In genomic region chr14:92549096-92549852, GRCh38 we compare ENCODE assay signal across 11 cellular contexts. TPM values are rescaled to one million over a fixed set of nuclear protein-coding genes. Genes with fewer than 3 reads are reported as not detected.
A peak's percentile ranks its signal among the peaks of the same experiment; 100 is the strongest.
DNase-seq lines count a peak whose midpoint lies in the region; ATAC-seq and TF ChIP-seq lines count a peak whose summit lies in the region.
"Had no signal": no experiment of that assay in that cellular context is flagged by ENCODE, and none has a peak within 500 bp of the region (broad histone marks: within the 10 kb centered on the region; RNA-seq: fewer than 3 reads in every experiment).

No MANE protein-coding gene starts in this region.

- H3K23me2 ChIP-seq in H9 (ENCODE audit: insufficient read length, low read depth, low read length, poor library complexity, severe bottlenecking): no peaks in the 10 kb centered on the region

- H3K56ac ChIP-seq in H9 (ENCODE audit: insufficient read length, low read depth, low read length): no peak overlapping the region

- H3K18ac ChIP-seq in H9 (ENCODE audit: insufficient read length, low read depth, low read length): no peak overlapping the region

- H3K23ac ChIP-seq in H9 (ENCODE audit: insufficient read length, low read depth, low read length): no peak overlapping the region

- no peak overlapping the region for H2AK5ac ChIP-seq in H9 (ENCODE audit: insufficient read length, low read length)

- no peaks in the 10 kb centered on the region for H3K9me3 Mint-ChIP-seq in H9

- no peak overlapping the region for H2BK15ac ChIP-seq in H9 (ENCODE audit: low read depth, low read length)

- H2BK12ac ChIP-seq in H9 (ENCODE audit: insufficient read length, low read depth, low read length): no peak overlapping the region

- H3K79me1 ChIP-seq in H9 (ENCODE audit: insufficient read depth, low read depth, low read length, poor library complexity, severe bottlenecking): no peaks in the 10 kb centered on the region

- no peak overlapping the region for H2AFZ ChIP-seq in H9 (ENCODE audit: low read length)
- H2AFZ ChIP-seq: hepatocyte had no signal

- H3K4me2 ChIP-seq in H9 (ENCODE audit: insufficient read depth, insufficient read length, low read length): no peak overlapping the region
- H3K4me2 ChIP-seq: hepatocyte had no signal

- H2BK120ac ChIP-seq in H9 (ENCODE audit: low read depth, low read length, poor library complexity, severe bottlenecking): no peak overlapping the region

- H3K4me3 ChIP-seq in psoas muscle: no peak overlapping the region
- H3K4me3 ChIP-seq: hepatocyte had no signal

- H3T11ph ChIP-seq in H9 (ENCODE audit: low read length): no peak overlapping the region

- no peaks in the 10 kb centered on the region for H3K27me3 ChIP-seq in psoas muscle (ENCODE audit: insufficient read depth in 3 of 3, low read length in 2 of 3)
- no peaks in the 10 kb centered on the region for H3K27me3 ChIP-seq in H9 (ENCODE audit: insufficient read depth, low read length)
- H3K27me3 ChIP-seq: hepatocyte had no signal

- H3K14ac ChIP-seq in H9 (ENCODE audit: insufficient read depth, low read length): no peak overlapping the region; the same call in 1 of the 2 replicates

- H3K9me3 ChIP-seq in psoas muscle: no peaks in the 10 kb centered on the region
- no peaks in the 10 kb centered on the region for H3K9me3 ChIP-seq in H9 (ENCODE audit: control insufficient read depth, low read depth, low read length)

- H3K27ac ChIP-seq in psoas muscle: peak overlapping the region; percentile 50
- H3K27ac ChIP-seq in H9 (ENCODE audit: insufficient read length, low read depth, low read length): no peak overlapping the region
- H3K27ac ChIP-seq: hepatocyte, VCaP had no signal

- no peak overlapping the region for H4K5ac ChIP-seq in H9 (ENCODE audit: insufficient read length, low read depth, low read length)

- H2BK20ac ChIP-seq in H9 (ENCODE audit: low read depth, low read length, poor library complexity, severe bottlenecking): no peak overlapping the region

- H3K27ac Mint-ChIP-seq in H9: no peak overlapping the region

- H3K4me1 ChIP-seq in psoas muscle (no peaks in the 10 kb centered on the region), H9 (ENCODE audit: insufficient read depth, low read length) (no peaks in the 10 kb centered on the region)

- ATAC-seq in Right ventricle myocardium inferior (peak; percentile 47), left cardiac atrium (peak; percentile 55 to 60), psoas muscle (peak in 3 of 4 donors; percentile 35 to 49 (median 36)), GM21423 (IDR thresholded peaks at IDR 0.05; ENCODE audit: unreplicated experiment) (no peak), GM18519 (IDR thresholded peaks at IDR 0.05; ENCODE audit: low FRiP score, unreplicated experiment) (no peak)

- intact Hi-C loops in Right ventricle myocardium inferior (cut with DNase I): loop anchor here (2.0 kb wide), 1 partner anchor 90 kb away; no protein-coding TSS in a partner anchor
- intact Hi-C loops in cardiac septum (cut with DNase I): no loop called here
- intact Hi-C loops in left cardiac atrium (cut with DNase I): no loop called here
- intact Hi-C loops in psoas muscle (cut with DNase I): no loop called here

- DNase-seq in Right ventricle myocardium inferior (ENCODE audit: missing footprints): no peak
- no peak for DNase-seq in cardiac septum (ENCODE audit: low spot score)
- peak; percentile 47 for DNase-seq in left cardiac atrium
- DNase-seq in psoas muscle: peak; percentile 35 to 55
- DNase-seq in NCI-H524 treated with DMSO at 0.1 percent for 48 hours (lab: John Stamatoyannopoulos, UW): no peak
- DNase-seq in H9: no peak
- DNase-seq: mesendoderm had no signal

- no peak overlapping the region for H4K8ac ChIP-seq in H9 (replicated peaks; ENCODE audit: insufficient read length, low read depth, low read length)

- no peaks in the 10 kb centered on the region for H3K36me3 Mint-ChIP-seq in H9 (ENCODE audit: insufficient read depth in 1 of 3, low read depth in 3 of 3)

- no peaks in the 10 kb centered on the region for H3K79me2 ChIP-seq in H9 (ENCODE audit: insufficient read depth, low read length)
- H3K79me2 ChIP-seq: hepatocyte had no signal

- H3K4me3 Mint-ChIP-seq in H9: no peak overlapping the region

- TF ChIP-seq CTCF in psoas muscle (IDR thresholded peaks at IDR 0.05) (no peak), H9 (conservative IDR thresholded peaks at IDR 0.05) (no peak)

- H2BK5ac ChIP-seq in H9 (ENCODE audit: insufficient read length, low read length): no peak overlapping the region

- H3K4me1 Mint-ChIP-seq in H9: peaks cover 5 to 6% of the 10 kb centered on the region in 2 experiments; a peak in 2 of 4 replicates

- peaks cover 3% of the 10 kb centered on the region; the same call in 1 of the 2 replicates for H3K27me3 Mint-ChIP-seq in H9 (ENCODE audit: low read depth)

- H3K36me3 ChIP-seq in psoas muscle (ENCODE audit: insufficient read depth in 1 of 2, low read depth in 1 of 2): no peaks in the 10 kb centered on the region

- H4K91ac ChIP-seq in H9 (ENCODE audit: insufficient read length, low read depth, low read length): no peak overlapping the region

- WGBS in psoas muscle, 3 donors: 55 to 66% (median 64%) methylated on average over 17 of the region's 17 CpGs
- WGBS in H9 (ENCODE audit: extremely low coverage, insufficient read length, low lambda C conversion rate): no CpG with 5 or more reads among the region's 17 CpGs

- no peaks in the 10 kb centered on the region for H4K20me1 ChIP-seq in H9 (ENCODE audit: control insufficient read depth, insufficient read depth, insufficient read length)

- no peak overlapping the region for H3K9ac ChIP-seq in H9 (ENCODE audit: extremely low read depth, insufficient read length, low read length)

- no peak overlapping the region for H3K4ac ChIP-seq in H9 (ENCODE audit: low read depth, low read length)

RNA-seq across cellular contexts. Expression of gene RIN3, which starts 35.7 kb away (rescaled TPM):
- total RNA-seq in Right ventricle myocardium inferior (13.0 TPM), cardiac septum (12.1 TPM), left cardiac atrium (10 to 100 TPM; 19.1 to 19.9 TPM), psoas muscle (1 to 10 TPM; 3.8 to 8.7 (median 5.1) TPM), H9 (2021) (1.5 and 1.6 TPM in 2 replicates)
- 1 to 10 TPM; 1.2 to 2.9 (median 1.5) TPM for polyA plus RNA-seq in psoas muscle

Comparison
In these comparisons a context has a peak if more than half of its experiments do, and no peak if none do; other contexts are left out.
1. DNase-seq: peak in left cardiac atrium (single experiment) and psoas muscle (2 of 2); none in Right ventricle myocardium inferior (single experiment), cardiac septum (single experiment), NCI-H524 treated with DMSO at 0.1 percent for 48 hours (single experiment) and H9 (single experiment).
2. ATAC-seq: peak in Right ventricle myocardium inferior (single experiment), left cardiac atrium (2 of 2) and psoas muscle (3 of 4); none in GM21423 (single experiment) and GM18519 (single experiment).